In genomic region chr1:43531453-43531905, GRCh38 we compare ENCODE assay signal across 1 cellular context.
TF ChIP-seq lines count a peak whose summit lies in the region.

No MANE protein-coding gene starts in this region.

TF ChIP-seq in HEK293, 187 proteins besides CTCF, POLR2A, EP300 and RAD21 (continued from another document):
- TF ChIP-seq ZBTB11 (tag by site-specific recombination; conservative IDR thresholded peaks at IDR 0.05; ENCODE audit: low read depth) (0 out of 2 replicates have a peak, but pooled peaks have one; percentile 18), ZSCAN30 (tag by site-specific recombination; IDR thresholded peaks at IDR 0.05) (peak; percentile 17; the same call in 1 of the 2 replicates), ZBTB8A (tag by site-specific recombination; IDR thresholded peaks at IDR 0.05) (peak; percentile 86), ZNF138 (tag by site-specific recombination; IDR thresholded peaks at IDR 0.05; ENCODE audit: borderline replicate concordance) (no peak), ZBTB20 (tag by site-specific recombination; IDR thresholded peaks at IDR 0.05) (peak; percentile 41; the same call in 1 of the 2 replicates), ZFHX2 (tag by site-specific recombination; conservative IDR thresholded peaks at IDR 0.05) (no peak), AEBP2 (tag by site-specific recombination; IDR thresholded peaks at IDR 0.05; ENCODE audit: borderline replicate concordance) (no peak), IKZF3 (tag by site-specific recombination; IDR thresholded peaks at IDR 0.05) (no peak), KLF9 (tag by site-specific recombination; IDR thresholded peaks at IDR 0.05; ENCODE audit: low read depth) (peak; percentile 57; the same call in 1 of the 2 replicates), SP3 (tag by site-specific recombination; IDR thresholded peaks at IDR 0.05) (peak; percentile 57; the same call in 1 of the 2 replicates), SP2 (tag by site-specific recombination; IDR thresholded peaks at IDR 0.05) (peak; percentile 47; the same call in 1 of the 2 replicates), ZNF266 (tag by site-specific recombination; IDR thresholded peaks at IDR 0.05; ENCODE audit: low read depth) (no peak), ZNF335 (tag by site-specific recombination; conservative IDR thresholded peaks at IDR 0.05) (peak; percentile 69), ZNF423 (tag by site-specific recombination; IDR thresholded peaks at IDR 0.05) (0 out of 2 replicates have a peak, but pooled peaks have one; percentile 26), ZNF747 (tag by site-specific recombination; IDR thresholded peaks at IDR 0.05) (no peak), SP7 (tag by site-specific recombination; IDR thresholded peaks at IDR 0.05) (peak; percentile 59), ZNF26 (tag by site-specific recombination; IDR thresholded peaks at IDR 0.05) (no peak), ZNF514 (tag by site-specific recombination; IDR thresholded peaks at IDR 0.05) (no peak), ZBTB6 (tag by site-specific recombination; IDR thresholded peaks at IDR 0.05) (peak; percentile 16; the same call in 1 of the 2 replicates), ZNF248 (tag by site-specific recombination; IDR thresholded peaks at IDR 0.05) (no peak), ZBTB48 (tag by site-specific recombination; IDR thresholded peaks at IDR 0.05) (0 out of 2 replicates have a peak, but pooled peaks have one; percentile 17), ZNF76 (tag by site-specific recombination; IDR thresholded peaks at IDR 0.05; ENCODE audit: borderline replicate concordance, low read depth) (peak; percentile 41; the same call in 1 of the 2 replicates), ZEB2 (tag by site-specific recombination; IDR thresholded peaks at IDR 0.05) (0 out of 2 replicates have a peak, but pooled peaks have one; percentile 43), HOXA7 (CRISPR knock-in tag; IDR thresholded peaks at IDR 0.05; ENCODE audit: borderline replicate concordance) (no peak), ZNF416 (tag by site-specific recombination; IDR thresholded peaks at IDR 0.05) (no peak), ZSCAN23 (tag by site-specific recombination; IDR thresholded peaks at IDR 0.05) (no peak), ZNF692 (tag by site-specific recombination; IDR thresholded peaks at IDR 0.05) (peak; percentile 27; the same call in 1 of the 2 replicates)
